ENCODE assay signal across 24 cellular contexts in the genomic region with DNA sequence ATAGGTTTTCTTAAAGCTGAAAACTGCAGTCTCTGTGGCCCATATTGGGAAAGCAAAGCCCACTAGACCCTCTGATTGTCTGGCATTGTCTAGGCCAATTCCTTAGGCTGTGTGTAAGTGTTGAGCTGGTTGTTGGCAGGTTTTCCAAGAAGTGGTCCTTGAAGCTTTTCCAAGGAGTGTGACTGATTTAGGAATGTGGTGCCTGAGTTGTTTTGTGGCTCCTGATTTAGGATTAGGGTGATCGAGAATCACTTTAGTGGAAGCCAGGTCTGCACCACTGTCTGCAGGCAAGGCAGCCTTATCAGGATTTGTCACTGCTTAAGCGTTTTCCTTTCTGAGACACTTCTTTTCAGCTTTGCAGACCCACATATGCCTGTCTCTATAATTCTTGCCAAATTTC.
"Had no signal": no experiment of that assay in that cellular context is flagged by ENCODE, and none has a peak within 500 bp of the region (broad histone marks: within the 10 kb centered on the region; RNA-seq: fewer than 3 reads in every experiment).

No MANE protein-coding gene starts in this region.

- H3K36me3 ChIP-seq: left lung, lower lobe of right lung, right atrium auricular region, right lobe of liver, stomach, thyroid gland, transverse colon, upper lobe of left lung, vagina had no signal

- DNase-seq: hippocampal formation; kidney; left colon; left lung; lower lobe of right lung; mammary epithelial cell; mesenchymal stem cell; naive thymus-derived CD8-positive, alpha-beta T cell; nucleus accumbens; right lobe of liver; stimulated activated CD4-positive, alpha-beta T cell treated with anti-CD3 and anti-CD28 coated beads, Interleukin-1b, Interleukin-23, amount 100 ng/mL, for 48 hours; stimulated activated CD4-positive, alpha-beta T cell treated with anti-CD3 and anti-CD28 coated beads, Interleukin-2, amount 100 ng/mL, for 48 hours; stimulated activated CD4-positive, alpha-beta T cell treated with anti-CD3 and anti-CD28 coated beads, Interleukin-4, amount 100 ng/mL, for 4 hours; stimulated activated CD8-positive, alpha-beta memory T cell treated with anti-CD3 and anti-CD28 coated beads, Interleukin-4, amount 100 ng/mL, for 48 hours; stimulated activated naive CD4-positive, alpha-beta T cell treated with Interleukin-2 at 50 U/mL for 16 hours; stomach; testis; thyroid gland; transverse colon; upper lobe of left lung had no signal

- H3K4me3 ChIP-seq: left lung, lower lobe of right lung, right atrium auricular region, right lobe of liver, smooth muscle cell, stomach, testis, thyroid gland, transverse colon, upper lobe of left lung, vagina had no signal

- ATAC-seq: left colon; left lung; lower lobe of right lung; naive thymus-derived CD8-positive, alpha-beta T cell; right lobe of liver; stimulated activated memory B cell treated with anti-CD40 and anti-IgM and Interleukin-4, amounts not matched to agents 10 μg/mL and 1 μg/mL and 100 μg/mL, for 72 hours had no signal

- H3K9me3 ChIP-seq: left lung, lower lobe of right lung, right lobe of liver, testis, thyroid gland, transverse colon, upper lobe of left lung, vagina had no signal

- H3K27me3 ChIP-seq: left lung, right atrium auricular region, stomach, testis, thyroid gland, transverse colon, upper lobe of left lung, vagina had no signal
